Comparison of ENCODE assay signal across 17 cellular contexts in genomic region chr1:193633991-193634390, GRCh38.
DNase-seq lines count a peak whose midpoint lies in the region; ATAC-seq lines count a peak whose summit lies in the region.
"Had no signal": no experiment of that assay in that cellular context is flagged by ENCODE, and none has a peak within 500 bp of the region (broad histone marks: within the 10 kb centered on the region; RNA-seq: fewer than 3 reads in every experiment).

No MANE protein-coding gene starts in this region.

- no peaks in the 10 kb centered on the region for H3K9me3 ChIP-seq in BLaER1 treated with 17β-estradiol and CSF1 and Interleukin-3, amounts not matched to agents 10 nM and 100 nM (replicated peaks in 1 of 11)
- no peaks in the 10 kb centered on the region for H3K9me3 ChIP-seq in CD4-positive, alpha-beta memory T cell (ENCODE audit: control insufficient read depth in 1 of 2, low read length in 2 of 2)
- H3K9me3 ChIP-seq in neuronal stem cell (replicated peaks in 1 of 2; ENCODE audit: control insufficient read depth in 2 of 2, insufficient read depth in 1 of 2, low read depth in 1 of 2, low read length in 2 of 2): no peaks in the 10 kb centered on the region
- H3K9me3 ChIP-seq: SJCRH30 had no signal

- H4K8ac ChIP-seq in neuronal stem cell (ENCODE audit: low read depth, low read length): no peak overlapping the region

- H3K27ac ChIP-seq in BLaER1 treated with 17β-estradiol and CSF1 and Interleukin-3, amounts not matched to agents 10 nM and 100 nM: no peak overlapping the region
- no peak overlapping the region for H3K27ac ChIP-seq in CD4-positive, alpha-beta memory T cell (ENCODE audit: low read depth, low read length)
- no peak overlapping the region for H3K27ac ChIP-seq in neuronal stem cell (replicated peaks; ENCODE audit: low read length)
- H3K27ac ChIP-seq: SJCRH30 had no signal

- no peak overlapping the region for H3K4ac ChIP-seq in neuronal stem cell (ENCODE audit: low read length)

- peaks cover 0 to 2% of the 10 kb centered on the region in 2 donors for H3K27me3 Mint-ChIP-seq in CD4-positive, alpha-beta memory T cell
- H3K27me3 Mint-ChIP-seq in activated T-helper 17 cell treated with anti-CD3 and anti-CD28 coated beads, Interleukin-2, amount 50 U/mL, for 72 hours: no peaks in the 10 kb centered on the region

- no CpG with 5 or more reads among the region's 2 CpGs for WGBS in neuronal stem cell (ENCODE audit: extremely low coverage in 2 of 2, insufficient read length in 2 of 2, insufficient replicate concordance in 1 of 2), 2 donors

- peak overlapping the region in 6 of 11 experiments; percentile 6 to 37 (median 16); a peak in 5 of 22 replicates for H3K4me2 ChIP-seq in BLaER1 treated with 17β-estradiol and CSF1 and Interleukin-3, amounts not matched to agents 10 nM and 100 nM
- no peak overlapping the region for H3K4me2 ChIP-seq in neuronal stem cell (ENCODE audit: insufficient read depth, low read length, poor library complexity, severe bottlenecking)

- H3K27me3 ChIP-seq in BLaER1 treated with 17β-estradiol and CSF1 and Interleukin-3, amounts not matched to agents 10 nM and 100 nM: no peaks in the 10 kb centered on the region
- no peaks in the 10 kb centered on the region for H3K27me3 ChIP-seq in CD4-positive, alpha-beta memory T cell (ENCODE audit: insufficient read depth, low read length)
- H3K27me3 ChIP-seq in neuronal stem cell (ENCODE audit: control insufficient read depth in 3 of 3, insufficient read depth in 3 of 3, low read depth in 1 of 3, low read length in 3 of 3): no peaks in the 10 kb centered on the region
- H3K27me3 ChIP-seq: SJCRH30 had no signal

- POLR2A ChIA-PET in CD4-positive, alpha-beta memory T cell (lab: Charles Lee; ENCODE audit: partially characterized antibody): interaction anchor here (1.0 to 2.1 kb wide), 3 partner anchors 21 to 35 kb away, joined by 3 to 6 read pairs (median 4); no protein-coding TSS in a partner anchor

- peak overlapping the region in 6 of 8 donors; percentile 1 to 86 (median 37) for H3K4me3 Mint-ChIP-seq in CD4-positive, alpha-beta memory T cell
- peak overlapping the region; percentile 75 for H3K4me3 Mint-ChIP-seq in activated T-helper 17 cell treated with anti-CD3 and anti-CD28 coated beads, Interleukin-2, amount 50 U/mL, for 72 hours
- H3K4me3 Mint-ChIP-seq: IgD-negative memory B cell had no signal

- peak overlapping the region in 5 of 7 donors; percentile 28 to 86 (median 75) for H3K27ac Mint-ChIP-seq in CD4-positive, alpha-beta memory T cell
- H3K27ac Mint-ChIP-seq in activated T-helper 17 cell treated with anti-CD3 and anti-CD28 coated beads, Interleukin-2, amount 50 U/mL, for 72 hours: peak overlapping the region; percentile 82

- H2BK12ac ChIP-seq in neuronal stem cell (ENCODE audit: low read length): no peak overlapping the region

- H3K79me1 ChIP-seq in neuronal stem cell (ENCODE audit: low read depth, low read length): no peaks in the 10 kb centered on the region

- no peaks in the 10 kb centered on the region for H4K20me1 ChIP-seq in BLaER1 treated with 17β-estradiol and CSF1 and Interleukin-3, amounts not matched to agents 10 nM and 100 nM

- H3K36me3 Mint-ChIP-seq in CD4-positive, alpha-beta memory T cell: no peaks in the 10 kb centered on the region
- no peaks in the 10 kb centered on the region for H3K36me3 Mint-ChIP-seq in activated T-helper 17 cell treated with anti-CD3 and anti-CD28 coated beads, Interleukin-2, amount 50 U/mL, for 72 hours (ENCODE audit: low read depth)
- H3K36me3 Mint-ChIP-seq: IgD-negative memory B cell had no signal

- no peak overlapping the region for H3K23ac ChIP-seq in neuronal stem cell (ENCODE audit: low read depth, low read length, poor library complexity)

- H3K4me1 ChIP-seq in BLaER1 treated with 17β-estradiol and CSF1 and Interleukin-3, amounts not matched to agents 10 nM and 100 nM: peaks cover 0 to 24% (median 7%) of the 10 kb centered on the region in 10 experiments; a peak in 8 of 20 replicates
- H3K4me1 ChIP-seq in CD4-positive, alpha-beta memory T cell (ENCODE audit: insufficient read depth, low read length): peaks cover 13% of the 10 kb centered on the region
- H3K4me1 ChIP-seq in neuronal stem cell (ENCODE audit: control insufficient read depth in 2 of 2, insufficient read depth in 1 of 2, low read depth in 1 of 2, low read length in 2 of 2): peaks cover 3 to 4% of the 10 kb centered on the region in 2 donors
- H3K4me1 ChIP-seq: SJCRH30 had no signal

- CTCF ChIA-PET in CD4-positive, alpha-beta memory T cell (lab: Charles Lee; ENCODE audit: partially characterized antibody): interaction anchor here (1.5 kb wide), 1 partner anchor 176 kb away, joined by 4 read pairs; no protein-coding TSS in a partner anchor

- H2AK5ac ChIP-seq in neuronal stem cell (ENCODE audit: low read depth, low read length): no peak overlapping the region

- peaks cover 0 to 3% (median 0%) of the 10 kb centered on the region in 8 donors for H3K9me3 Mint-ChIP-seq in CD4-positive, alpha-beta memory T cell
- H3K9me3 Mint-ChIP-seq in activated T-helper 17 cell treated with anti-CD3 and anti-CD28 coated beads, Interleukin-2, amount 50 U/mL, for 72 hours: peaks cover 5% of the 10 kb centered on the region
- H3K9me3 Mint-ChIP-seq: IgD-negative memory B cell had no signal

- DNase-seq in CD4-positive, alpha-beta memory T cell: no peak
- DNase-seq in neuronal stem cell (ENCODE audit: low spot score): no peak
- DNase-seq in islet precursor cell: no peak
- no peak for DNase-seq in NCI-H446 (lab: John Stamatoyannopoulos, UW)
- no peak for DNase-seq in DMS 273 treated with DMSO at 0.1 percent for 48 hours (lab: John Stamatoyannopoulos, UW)
- DNase-seq: EL, GF-D8, H7, NCI-H1105, NCI-H146, NCI-H2029, NCI-H226, NCI-H524 treated with DMSO at 0.1 percent for 48 hours, SJCRH30 had no signal

- H3K9ac ChIP-seq in BLaER1 treated with 17β-estradiol and CSF1 and Interleukin-3, amounts not matched to agents 10 nM and 100 nM: no peak overlapping the region
- H3K9ac ChIP-seq in neuronal stem cell (ENCODE audit: low read depth, low read length, poor library complexity): no peak overlapping the region

- H4K91ac ChIP-seq in neuronal stem cell (ENCODE audit: low read depth, low read length, poor library complexity): no peak overlapping the region

- no peak overlapping the region for H3K18ac ChIP-seq in neuronal stem cell (ENCODE audit: low read length)

- H2BK15ac ChIP-seq in neuronal stem cell (ENCODE audit: low read length): no peak overlapping the region

- no peaks in the 10 kb centered on the region for H3K36me3 ChIP-seq in BLaER1 treated with 17β-estradiol and CSF1 and Interleukin-3, amounts not matched to agents 10 nM and 100 nM
- no peaks in the 10 kb centered on the region for H3K36me3 ChIP-seq in CD4-positive, alpha-beta memory T cell (ENCODE audit: insufficient read depth, low read length)
- H3K36me3 ChIP-seq in neuronal stem cell (replicated peaks in 1 of 2; ENCODE audit: control insufficient read depth in 2 of 2, insufficient read depth in 2 of 2, low read length in 2 of 2): no peaks in the 10 kb centered on the region
- H3K36me3 ChIP-seq: SJCRH30 had no signal

- ATAC-seq in activated T-helper 17 cell treated with anti-CD3 and anti-CD28 coated beads, Interleukin-2, amount 50 U/mL, for 72 hours (replicated peaks): peak; percentile 42

- H2BK5ac ChIP-seq in neuronal stem cell (ENCODE audit: low read length): no peak overlapping the region

- no peak overlapping the region for H3K14ac ChIP-seq in neuronal stem cell (ENCODE audit: low read length)

- no peak overlapping the region for H2BK120ac ChIP-seq in neuronal stem cell (ENCODE audit: low read depth, low read length)

- no peak overlapping the region for H3K4me3 ChIP-seq in BLaER1 treated with 17β-estradiol and CSF1 and Interleukin-3, amounts not matched to agents 10 nM and 100 nM
- H3K4me3 ChIP-seq in CD4-positive, alpha-beta memory T cell (ENCODE audit: low read length in 2 of 2): no peak overlapping the region
- no peak overlapping the region for H3K4me3 ChIP-seq in neuronal stem cell (ENCODE audit: low read length in 2 of 2)
- H3K4me3 ChIP-seq: SJCRH30 had no signal

- intact Hi-C loops in CD4-positive, alpha-beta memory T cell (cut with micrococcal nuclease): no loop called here

- H2AFZ ChIP-seq in neuronal stem cell (ENCODE audit: low read length): peak overlapping the region; percentile 64

- peaks cover 14 to 20% (median 19%) of the 10 kb centered on the region in 4 donors for H3K4me1 Mint-ChIP-seq in CD4-positive, alpha-beta memory T cell
- H3K4me1 Mint-ChIP-seq in activated T-helper 17 cell treated with anti-CD3 and anti-CD28 coated beads, Interleukin-2, amount 50 U/mL, for 72 hours: peaks cover 25% of the 10 kb centered on the region
